1 cellular context compared by ENCODE assay signal in genomic region chr11:66915866-66916265, GRCh38.
TF ChIP-seq lines count a peak whose summit lies in the region.

No MANE protein-coding gene starts in this region.

TF ChIP-seq in WTC11, 78 proteins besides CTCF, POLR2A, EP300 and RAD21 (continued from another document):
- TF ChIP-seq ZNF281 (CRISPR knock-in tag; IDR thresholded peaks at IDR 0.05) = no peak
- no peak for TF ChIP-seq TP53 (CRISPR knock-in tag; IDR thresholded peaks at IDR 0.05)
- TF ChIP-seq SMAD3 (CRISPR knock-in tag; IDR thresholded peaks at IDR 0.05; ENCODE audit: borderline replicate concordance) = no peak
